ENCODE assay signal across 1 cellular context in the genomic region with DNA sequence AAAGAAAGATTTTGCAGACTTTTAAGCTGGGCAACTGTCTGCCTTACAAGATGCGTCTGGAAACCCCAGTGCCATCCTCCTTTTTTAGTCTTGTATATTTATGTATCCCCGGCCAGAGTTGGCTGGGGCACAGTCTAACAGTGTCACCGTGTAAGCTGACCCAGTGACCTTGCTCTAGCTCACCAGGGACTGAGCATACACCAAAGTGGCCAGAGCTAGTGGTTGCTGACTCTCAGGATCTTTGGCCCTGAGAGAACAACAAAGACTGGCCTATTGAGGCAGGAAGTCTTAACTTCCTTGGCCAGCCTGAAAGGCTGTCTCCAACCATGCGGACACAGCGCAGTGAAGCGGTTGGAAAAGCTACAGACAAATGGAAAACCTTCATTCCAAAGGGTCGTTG.
TF ChIP-seq lines count a peak whose summit lies in the region.

No MANE protein-coding gene starts in this region.

TF ChIP-seq in HepG2, 621 proteins besides CTCF, POLR2A, EP300 and RAD21 (continued from another document and continues in another):
- TF ChIP-seq, protein P1, sequence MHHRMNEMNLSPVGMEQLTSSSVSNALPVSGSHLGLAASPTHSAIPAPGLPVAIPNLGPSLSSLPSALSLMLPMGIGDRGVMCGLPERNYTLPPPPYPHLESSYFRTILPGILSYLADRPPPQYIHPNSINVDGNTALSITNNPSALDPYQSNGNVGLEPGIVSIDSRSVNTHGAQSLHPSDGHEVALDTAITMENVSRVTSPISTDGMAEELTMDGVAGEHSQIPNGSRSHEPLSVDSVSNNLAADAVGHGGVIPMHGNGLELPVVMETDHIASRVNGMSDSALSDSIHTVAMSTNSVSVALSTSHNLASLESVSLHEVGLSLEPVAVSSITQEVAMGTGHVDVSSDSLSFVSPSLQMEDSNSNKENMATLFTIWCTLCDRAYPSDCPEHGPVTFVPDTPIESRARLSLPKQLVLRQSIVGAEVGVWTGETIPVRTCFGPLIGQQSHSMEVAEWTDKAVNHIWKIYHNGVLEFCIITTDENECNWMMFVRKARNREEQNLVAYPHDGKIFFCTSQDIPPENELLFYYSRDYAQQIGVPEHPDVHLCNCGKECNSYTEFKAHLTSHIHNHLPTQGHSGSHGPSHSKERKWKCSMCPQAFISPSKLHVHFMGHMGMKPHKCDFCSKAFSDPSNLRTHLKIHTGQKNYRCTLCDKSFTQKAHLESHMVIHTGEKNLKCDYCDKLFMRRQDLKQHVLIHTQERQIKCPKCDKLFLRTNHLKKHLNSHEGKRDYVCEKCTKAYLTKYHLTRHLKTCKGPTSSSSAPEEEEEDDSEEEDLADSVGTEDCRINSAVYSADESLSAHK (CRISPR knock-in tag; IDR thresholded peaks at IDR 0.05; ENCODE audit: borderline replicate concordance) = no peak
- TF ChIP-seq ZNF343 (CRISPR knock-in tag; IDR thresholded peaks at IDR 0.05) = no peak
- TF ChIP-seq, protein P2, sequence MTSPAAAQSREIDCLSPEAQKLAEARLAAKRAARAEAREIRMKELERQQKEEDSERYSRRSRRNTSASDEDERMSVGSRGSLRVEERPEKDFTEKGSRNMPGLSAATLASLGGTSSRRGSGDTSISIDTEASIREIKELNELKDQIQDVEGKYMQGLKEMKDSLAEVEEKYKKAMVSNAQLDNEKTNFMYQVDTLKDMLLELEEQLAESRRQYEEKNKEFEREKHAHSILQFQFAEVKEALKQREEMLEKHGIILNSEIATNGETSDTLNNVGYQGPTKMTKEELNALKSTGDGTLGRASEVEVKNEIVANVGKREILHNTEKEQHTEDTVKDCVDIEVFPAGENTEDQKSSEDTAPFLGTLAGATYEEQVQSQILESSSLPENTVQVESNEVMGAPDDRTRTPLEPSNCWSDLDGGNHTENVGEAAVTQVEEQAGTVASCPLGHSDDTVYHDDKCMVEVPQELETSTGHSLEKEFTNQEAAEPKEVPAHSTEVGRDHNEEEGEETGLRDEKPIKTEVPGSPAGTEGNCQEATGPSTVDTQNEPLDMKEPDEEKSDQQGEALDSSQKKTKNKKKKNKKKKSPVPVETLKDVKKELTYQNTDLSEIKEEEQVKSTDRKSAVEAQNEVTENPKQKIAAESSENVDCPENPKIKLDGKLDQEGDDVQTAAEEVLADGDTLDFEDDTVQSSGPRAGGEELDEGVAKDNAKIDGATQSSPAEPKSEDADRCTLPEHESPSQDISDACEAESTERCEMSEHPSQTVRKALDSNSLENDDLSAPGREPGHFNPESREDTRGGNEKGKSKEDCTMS (CRISPR knock-in tag; conservative IDR thresholded peaks at IDR 0.05) = no peak
- TF ChIP-seq FOXA3 (CRISPR knock-in tag; IDR thresholded peaks at IDR 0.05) = no peak
- peak; percentile 63 for TF ChIP-seq SALL1 (CRISPR knock-in tag; IDR thresholded peaks at IDR 0.05)
- no peak for TF ChIP-seq IKZF4 (CRISPR knock-in tag; IDR thresholded peaks at IDR 0.05; ENCODE audit: borderline replicate concordance, low read depth, not compliant biosample characterization)
- no peak for TF ChIP-seq SP4 (CRISPR knock-in tag; IDR thresholded peaks at IDR 0.05)
- TF ChIP-seq ZFP36 (IDR thresholded peaks at IDR 0.05; ENCODE audit: borderline replicate concordance, low read depth, low read length, partially characterized antibody) = no peak
- TF ChIP-seq FOXK2 (IDR thresholded peaks at IDR 0.05) = no peak
- no peak for TF ChIP-seq SMARCE1 (IDR thresholded peaks at IDR 0.05; ENCODE audit: borderline replicate concordance)
- TF ChIP-seq HHEX (CRISPR knock-in tag; IDR thresholded peaks at IDR 0.05) = no peak
- 0 out of 2 replicates have a peak, but pooled peaks have one; percentile 38 for TF ChIP-seq ZMYM3 (CRISPR knock-in tag; IDR thresholded peaks at IDR 0.05)
- no peak for TF ChIP-seq KDM5A (IDR thresholded peaks at IDR 0.05; ENCODE audit: borderline replicate concordance, low read length)
- TF ChIP-seq ZNF121 (CRISPR knock-in tag; IDR thresholded peaks at IDR 0.05) = no peak
- TF ChIP-seq SPEN (CRISPR knock-in tag; IDR thresholded peaks at IDR 0.05; ENCODE audit: low read depth) = no peak
- peak; percentile 67 to 70 for TF ChIP-seq NR2F1 (CRISPR knock-in tag; IDR thresholded peaks at IDR 0.05)
- no peak for TF ChIP-seq IRF2 (CRISPR knock-in tag; IDR thresholded peaks at IDR 0.05)
- TF ChIP-seq PHF21A (CRISPR knock-in tag; IDR thresholded peaks at IDR 0.05) = no peak
- TF ChIP-seq, protein P3, sequence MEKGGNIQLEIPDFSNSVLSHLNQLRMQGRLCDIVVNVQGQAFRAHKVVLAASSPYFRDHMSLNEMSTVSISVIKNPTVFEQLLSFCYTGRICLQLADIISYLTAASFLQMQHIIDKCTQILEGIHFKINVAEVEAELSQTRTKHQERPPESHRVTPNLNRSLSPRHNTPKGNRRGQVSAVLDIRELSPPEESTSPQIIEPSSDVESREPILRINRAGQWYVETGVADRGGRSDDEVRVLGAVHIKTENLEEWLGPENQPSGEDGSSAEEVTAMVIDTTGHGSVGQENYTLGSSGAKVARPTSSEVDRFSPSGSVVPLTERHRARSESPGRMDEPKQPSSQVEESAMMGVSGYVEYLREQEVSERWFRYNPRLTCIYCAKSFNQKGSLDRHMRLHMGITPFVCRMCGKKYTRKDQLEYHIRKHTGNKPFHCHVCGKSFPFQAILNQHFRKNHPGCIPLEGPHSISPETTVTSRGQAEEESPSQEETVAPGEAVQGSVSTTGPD (CRISPR knock-in tag; IDR thresholded peaks at IDR 0.05) = no peak
- TF ChIP-seq, protein P4, sequence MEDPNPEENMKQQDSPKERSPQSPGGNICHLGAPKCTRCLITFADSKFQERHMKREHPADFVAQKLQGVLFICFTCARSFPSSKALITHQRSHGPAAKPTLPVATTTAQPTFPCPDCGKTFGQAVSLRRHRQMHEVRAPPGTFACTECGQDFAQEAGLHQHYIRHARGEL (CRISPR knock-in tag; IDR thresholded peaks at IDR 0.05) = no peak
- TF ChIP-seq ZNF382 (CRISPR knock-in tag; IDR thresholded peaks at IDR 0.05; ENCODE audit: borderline replicate concordance) = no peak
- TF ChIP-seq ZNF232 (CRISPR knock-in tag; IDR thresholded peaks at IDR 0.05; ENCODE audit: borderline replicate concordance) = no peak
- TF ChIP-seq ZNF431 (CRISPR knock-in tag; IDR thresholded peaks at IDR 0.05; ENCODE audit: borderline replicate concordance, low read depth) = no peak
- TF ChIP-seq CHD2 (IDR thresholded peaks at IDR 0.05; ENCODE audit: low read depth, low read length) = no peak
- TF ChIP-seq ARNT2 (CRISPR knock-in tag; IDR thresholded peaks at IDR 0.05; ENCODE audit: low read depth) = no peak
- TF ChIP-seq, protein P5, sequence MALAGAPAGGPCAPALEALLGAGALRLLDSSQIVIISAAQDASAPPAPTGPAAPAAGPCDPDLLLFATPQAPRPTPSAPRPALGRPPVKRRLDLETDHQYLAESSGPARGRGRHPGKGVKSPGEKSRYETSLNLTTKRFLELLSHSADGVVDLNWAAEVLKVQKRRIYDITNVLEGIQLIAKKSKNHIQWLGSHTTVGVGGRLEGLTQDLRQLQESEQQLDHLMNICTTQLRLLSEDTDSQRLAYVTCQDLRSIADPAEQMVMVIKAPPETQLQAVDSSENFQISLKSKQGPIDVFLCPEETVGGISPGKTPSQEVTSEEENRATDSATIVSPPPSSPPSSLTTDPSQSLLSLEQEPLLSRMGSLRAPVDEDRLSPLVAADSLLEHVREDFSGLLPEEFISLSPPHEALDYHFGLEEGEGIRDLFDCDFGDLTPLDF (CRISPR knock-in tag; IDR thresholded peaks at IDR 0.05) = no peak
- TF ChIP-seq MTA1 (CRISPR knock-in tag; IDR thresholded peaks at IDR 0.05; ENCODE audit: borderline replicate concordance) = no peak
- TF ChIP-seq ZNF775 (CRISPR knock-in tag; IDR thresholded peaks at IDR 0.05; ENCODE audit: borderline replicate concordance) = no peak
- TF ChIP-seq KLF6 (CRISPR knock-in tag; IDR thresholded peaks at IDR 0.05) = no peak
- no peak for TF ChIP-seq MXD4 (CRISPR knock-in tag; IDR thresholded peaks at IDR 0.05)
- TF ChIP-seq, protein P6, sequence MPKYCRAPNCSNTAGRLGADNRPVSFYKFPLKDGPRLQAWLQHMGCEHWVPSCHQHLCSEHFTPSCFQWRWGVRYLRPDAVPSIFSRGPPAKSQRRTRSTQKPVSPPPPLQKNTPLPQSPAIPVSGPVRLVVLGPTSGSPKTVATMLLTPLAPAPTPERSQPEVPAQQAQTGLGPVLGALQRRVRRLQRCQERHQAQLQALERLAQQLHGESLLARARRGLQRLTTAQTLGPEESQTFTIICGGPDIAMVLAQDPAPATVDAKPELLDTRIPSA (CRISPR knock-in tag; IDR thresholded peaks at IDR 0.05; ENCODE audit: borderline replicate concordance) = no peak
- peak; percentile 41; the same call in 1 of the 2 replicates for TF ChIP-seq ZNF292 (CRISPR knock-in tag; IDR thresholded peaks at IDR 0.05; ENCODE audit: borderline replicate concordance, low read depth)
- TF ChIP-seq SAFB2 (CRISPR knock-in tag; IDR thresholded peaks at IDR 0.05; ENCODE audit: borderline replicate concordance, low read depth) = no peak
- TF ChIP-seq, protein P7, sequence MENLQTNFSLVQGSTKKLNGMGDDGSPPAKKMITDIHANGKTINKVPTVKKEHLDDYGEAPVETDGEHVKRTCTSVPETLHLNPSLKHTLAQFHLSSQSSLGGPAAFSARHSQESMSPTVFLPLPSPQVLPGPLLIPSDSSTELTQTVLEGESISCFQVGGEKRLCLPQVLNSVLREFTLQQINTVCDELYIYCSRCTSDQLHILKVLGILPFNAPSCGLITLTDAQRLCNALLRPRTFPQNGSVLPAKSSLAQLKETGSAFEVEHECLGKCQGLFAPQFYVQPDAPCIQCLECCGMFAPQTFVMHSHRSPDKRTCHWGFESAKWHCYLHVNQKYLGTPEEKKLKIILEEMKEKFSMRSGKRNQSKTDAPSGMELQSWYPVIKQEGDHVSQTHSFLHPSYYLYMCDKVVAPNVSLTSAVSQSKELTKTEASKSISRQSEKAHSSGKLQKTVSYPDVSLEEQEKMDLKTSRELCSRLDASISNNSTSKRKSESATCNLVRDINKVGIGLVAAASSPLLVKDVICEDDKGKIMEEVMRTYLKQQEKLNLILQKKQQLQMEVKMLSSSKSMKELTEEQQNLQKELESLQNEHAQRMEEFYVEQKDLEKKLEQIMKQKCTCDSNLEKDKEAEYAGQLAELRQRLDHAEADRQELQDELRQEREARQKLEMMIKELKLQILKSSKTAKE (CRISPR knock-in tag; IDR thresholded peaks at IDR 0.05; ENCODE audit: borderline replicate concordance) = no peak
- no peak for TF ChIP-seq GPN1 (CRISPR knock-in tag; IDR thresholded peaks at IDR 0.05; ENCODE audit: borderline replicate concordance)
- no peak for TF ChIP-seq PPARG (CRISPR knock-in tag; conservative IDR thresholded peaks at IDR 0.05)
- no peak for TF ChIP-seq ATRX (CRISPR knock-in tag; IDR thresholded peaks at IDR 0.05; ENCODE audit: borderline replicate concordance)
- no peak for TF ChIP-seq ZNF777 (CRISPR knock-in tag; IDR thresholded peaks at IDR 0.05)
- TF ChIP-seq NR2F2 (IDR thresholded peaks at IDR 0.05; ENCODE audit: borderline replicate concordance, low read depth) = peak; percentile 50; the same call in 1 of the 2 replicates
- no peak for TF ChIP-seq ERF (CRISPR knock-in tag; IDR thresholded peaks at IDR 0.05)
- TF ChIP-seq PHF20 (CRISPR knock-in tag; IDR thresholded peaks at IDR 0.05) = no peak
- TF ChIP-seq RFXANK (CRISPR knock-in tag; IDR thresholded peaks at IDR 0.05) = no peak
- no peak for TF ChIP-seq RORA (CRISPR knock-in tag; IDR thresholded peaks at IDR 0.05)
- TF ChIP-seq FOXP1 (IDR thresholded peaks at IDR 0.05) = no peak
- TF ChIP-seq FOXP1 (CRISPR knock-in tag; IDR thresholded peaks at IDR 0.05) = no peak
- TF ChIP-seq ZNF230 (CRISPR knock-in tag; IDR thresholded peaks at IDR 0.05) = no peak
- TF ChIP-seq FOXO1 (CRISPR knock-in tag; IDR thresholded peaks at IDR 0.05) = peak; percentile 28; the same call in 1 of the 2 replicates
- no peak for TF ChIP-seq ELF4 (CRISPR knock-in tag; IDR thresholded peaks at IDR 0.05; ENCODE audit: borderline replicate concordance)
- peak; percentile 76; the same call in 1 of the 2 replicates for TF ChIP-seq ESRRA (CRISPR knock-in tag; IDR thresholded peaks at IDR 0.05; ENCODE audit: low read depth)
